ENCODE assay signal across 1 cellular context in genomic region chr20:53743607-53744260, GRCh38.
TF ChIP-seq lines count a peak whose summit lies in the region.

No MANE protein-coding gene starts in this region.

TF ChIP-seq in H1, 55 proteins besides CTCF, POLR2A, EP300 and RAD21:
- TF ChIP-seq CREB1 (IDR thresholded peaks at IDR 0.05) (no peak), SP2 (IDR thresholded peaks at IDR 0.05; ENCODE audit: low read length) (no peak), CTBP2 (IDR thresholded peaks at IDR 0.05; ENCODE audit: borderline replicate concordance, insufficient read depth, insufficient read length, low read length) (no peak), POU5F1 (IDR thresholded peaks at IDR 0.05; ENCODE audit: low read depth, low read length) (no peak), SAP30 (IDR thresholded peaks at IDR 0.05; ENCODE audit: insufficient read depth, insufficient replicate concordance, low read length) (no peak), SIN3A (conservative IDR thresholded peaks at IDR 0.05 in 1 of 2, IDR thresholded peaks at IDR 0.05 in 1 of 2; ENCODE audit: low read depth in 1 of 2, low read length in 2 of 2) (no peak), TCF12 (IDR thresholded peaks at IDR 0.05; ENCODE audit: low read depth, low read length) (no peak), RNF2 (IDR thresholded peaks at IDR 0.05; ENCODE audit: borderline replicate concordance, low read depth, low read length, missing control alignments, poor library complexity, severe bottlenecking) (no peak)
- TF ChIP-seq, protein P1, sequence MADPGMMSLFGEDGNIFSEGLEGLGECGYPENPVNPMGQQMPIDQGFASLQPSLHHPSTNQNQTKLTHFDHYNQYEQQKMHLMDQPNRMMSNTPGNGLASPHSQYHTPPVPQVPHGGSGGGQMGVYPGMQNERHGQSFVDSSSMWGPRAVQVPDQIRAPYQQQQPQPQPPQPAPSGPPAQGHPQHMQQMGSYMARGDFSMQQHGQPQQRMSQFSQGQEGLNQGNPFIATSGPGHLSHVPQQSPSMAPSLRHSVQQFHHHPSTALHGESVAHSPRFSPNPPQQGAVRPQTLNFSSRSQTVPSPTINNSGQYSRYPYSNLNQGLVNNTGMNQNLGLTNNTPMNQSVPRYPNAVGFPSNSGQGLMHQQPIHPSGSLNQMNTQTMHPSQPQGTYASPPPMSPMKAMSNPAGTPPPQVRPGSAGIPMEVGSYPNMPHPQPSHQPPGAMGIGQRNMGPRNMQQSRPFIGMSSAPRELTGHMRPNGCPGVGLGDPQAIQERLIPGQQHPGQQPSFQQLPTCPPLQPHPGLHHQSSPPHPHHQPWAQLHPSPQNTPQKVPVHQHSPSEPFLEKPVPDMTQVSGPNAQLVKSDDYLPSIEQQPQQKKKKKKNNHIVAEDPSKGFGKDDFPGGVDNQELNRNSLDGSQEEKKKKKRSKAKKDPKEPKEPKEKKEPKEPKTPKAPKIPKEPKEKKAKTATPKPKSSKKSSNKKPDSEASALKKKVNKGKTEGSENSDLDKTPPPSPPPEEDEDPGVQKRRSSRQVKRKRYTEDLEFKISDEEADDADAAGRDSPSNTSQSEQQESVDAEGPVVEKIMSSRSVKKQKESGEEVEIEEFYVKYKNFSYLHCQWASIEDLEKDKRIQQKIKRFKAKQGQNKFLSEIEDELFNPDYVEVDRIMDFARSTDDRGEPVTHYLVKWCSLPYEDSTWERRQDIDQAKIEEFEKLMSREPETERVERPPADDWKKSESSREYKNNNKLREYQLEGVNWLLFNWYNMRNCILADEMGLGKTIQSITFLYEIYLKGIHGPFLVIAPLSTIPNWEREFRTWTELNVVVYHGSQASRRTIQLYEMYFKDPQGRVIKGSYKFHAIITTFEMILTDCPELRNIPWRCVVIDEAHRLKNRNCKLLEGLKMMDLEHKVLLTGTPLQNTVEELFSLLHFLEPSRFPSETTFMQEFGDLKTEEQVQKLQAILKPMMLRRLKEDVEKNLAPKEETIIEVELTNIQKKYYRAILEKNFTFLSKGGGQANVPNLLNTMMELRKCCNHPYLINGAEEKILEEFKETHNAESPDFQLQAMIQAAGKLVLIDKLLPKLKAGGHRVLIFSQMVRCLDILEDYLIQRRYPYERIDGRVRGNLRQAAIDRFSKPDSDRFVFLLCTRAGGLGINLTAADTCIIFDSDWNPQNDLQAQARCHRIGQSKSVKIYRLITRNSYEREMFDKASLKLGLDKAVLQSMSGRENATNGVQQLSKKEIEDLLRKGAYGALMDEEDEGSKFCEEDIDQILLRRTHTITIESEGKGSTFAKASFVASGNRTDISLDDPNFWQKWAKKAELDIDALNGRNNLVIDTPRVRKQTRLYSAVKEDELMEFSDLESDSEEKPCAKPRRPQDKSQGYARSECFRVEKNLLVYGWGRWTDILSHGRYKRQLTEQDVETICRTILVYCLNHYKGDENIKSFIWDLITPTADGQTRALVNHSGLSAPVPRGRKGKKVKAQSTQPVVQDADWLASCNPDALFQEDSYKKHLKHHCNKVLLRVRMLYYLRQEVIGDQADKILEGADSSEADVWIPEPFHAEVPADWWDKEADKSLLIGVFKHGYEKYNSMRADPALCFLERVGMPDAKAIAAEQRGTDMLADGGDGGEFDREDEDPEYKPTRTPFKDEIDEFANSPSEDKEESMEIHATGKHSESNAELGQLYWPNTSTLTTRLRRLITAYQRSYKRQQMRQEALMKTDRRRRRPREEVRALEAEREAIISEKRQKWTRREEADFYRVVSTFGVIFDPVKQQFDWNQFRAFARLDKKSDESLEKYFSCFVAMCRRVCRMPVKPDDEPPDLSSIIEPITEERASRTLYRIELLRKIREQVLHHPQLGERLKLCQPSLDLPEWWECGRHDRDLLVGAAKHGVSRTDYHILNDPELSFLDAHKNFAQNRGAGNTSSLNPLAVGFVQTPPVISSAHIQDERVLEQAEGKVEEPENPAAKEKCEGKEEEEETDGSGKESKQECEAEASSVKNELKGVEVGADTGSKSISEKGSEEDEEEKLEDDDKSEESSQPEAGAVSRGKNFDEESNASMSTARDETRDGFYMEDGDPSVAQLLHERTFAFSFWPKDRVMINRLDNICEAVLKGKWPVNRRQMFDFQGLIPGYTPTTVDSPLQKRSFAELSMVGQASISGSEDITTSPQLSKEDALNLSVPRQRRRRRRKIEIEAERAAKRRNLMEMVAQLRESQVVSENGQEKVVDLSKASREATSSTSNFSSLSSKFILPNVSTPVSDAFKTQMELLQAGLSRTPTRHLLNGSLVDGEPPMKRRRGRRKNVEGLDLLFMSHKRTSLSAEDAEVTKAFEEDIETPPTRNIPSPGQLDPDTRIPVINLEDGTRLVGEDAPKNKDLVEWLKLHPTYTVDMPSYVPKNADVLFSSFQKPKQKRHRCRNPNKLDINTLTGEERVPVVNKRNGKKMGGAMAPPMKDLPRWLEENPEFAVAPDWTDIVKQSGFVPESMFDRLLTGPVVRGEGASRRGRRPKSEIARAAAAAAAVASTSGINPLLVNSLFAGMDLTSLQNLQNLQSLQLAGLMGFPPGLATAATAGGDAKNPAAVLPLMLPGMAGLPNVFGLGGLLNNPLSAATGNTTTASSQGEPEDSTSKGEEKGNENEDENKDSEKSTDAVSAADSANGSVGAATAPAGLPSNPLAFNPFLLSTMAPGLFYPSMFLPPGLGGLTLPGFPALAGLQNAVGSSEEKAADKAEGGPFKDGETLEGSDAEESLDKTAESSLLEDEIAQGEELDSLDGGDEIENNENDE (IDR thresholded peaks at IDR 0.05; ENCODE audit: insufficient replicate concordance, low read length), result no peak
